25 cellular contexts compared by ENCODE assay signal in genomic region chrX:71873459-71873833, GRCh38. TPM values are rescaled to one million over a fixed set of nuclear protein-coding genes. Genes with fewer than 3 reads are reported as not detected.
DNase-seq lines count a peak whose midpoint lies in the region; ATAC-seq, FAIRE-seq and TF ChIP-seq lines count a peak whose summit lies in the region.
"Had no signal": no experiment of that assay in that cellular context is flagged by ENCODE, and none has a peak within 500 bp of the region (broad histone marks: within the 10 kb centered on the region; RNA-seq: fewer than 3 reads in every experiment).

No MANE protein-coding gene starts in this region.

- WGBS in HepG2 (ENCODE audit: low lambda C conversion rate), result no CpG with 5 or more reads among the region's 12 CpGs

- intact Hi-C loops in HepG2 (cut with micrococcal nuclease; ENCODE audit: unreplicated experiment), result no loop called here

- H3K9me3 ChIP-seq in osteoblast (ENCODE audit: low read depth, low read length), result no peaks in the 10 kb centered on the region
- no peaks in the 10 kb centered on the region for H3K9me3 ChIP-seq in HepG2 (ENCODE audit: low read length)
- H3K9me3 ChIP-seq: A549 had no signal

- no peaks in the 10 kb centered on the region for H3K36me3 ChIP-seq in osteoblast (ENCODE audit: insufficient read depth, low read length)
- no peaks in the 10 kb centered on the region for H3K36me3 ChIP-seq in HepG2 (replicated peaks in 1 of 2; ENCODE audit: control insufficient read depth in 1 of 2, insufficient read depth in 2 of 2, low read length in 2 of 2)
- H3K36me3 ChIP-seq: BLaER1 treated with 17β-estradiol and CSF1 and Interleukin-3, amounts not matched to agents 10 nM and 100 nM had no signal

- H3K4me3 ChIP-seq in osteoblast (ENCODE audit: insufficient read depth, low read length) (no peak overlapping the region), HepG2 (replicated peaks in 1 of 3; ENCODE audit: insufficient read depth in 1 of 3, low read depth in 2 of 3, low read length in 3 of 3) (no peak overlapping the region)
- H3K4me3 ChIP-seq: A549; BLaER1 treated with 17β-estradiol and CSF1 and Interleukin-3, amounts not matched to agents 10 nM and 100 nM; GM12878 had no signal

- no peak overlapping the region for H3K9ac ChIP-seq in HepG2 (ENCODE audit: insufficient read depth, low read depth, low read length)
- H3K9ac ChIP-seq: BLaER1 treated with 17β-estradiol and CSF1 and Interleukin-3, amounts not matched to agents 10 nM and 100 nM had no signal

- ATAC-seq in HepG2, result no peak
- ATAC-seq: A549, GM12878 had no signal

- H4K20me1 ChIP-seq in osteoblast (ENCODE audit: insufficient read depth, low read length) (no peaks in the 10 kb centered on the region), HepG2 (ENCODE audit: insufficient read depth, low read length) (no peaks in the 10 kb centered on the region)

- TF ChIP-seq CTCF in GM13976 (IDR thresholded peaks at IDR 0.05; ENCODE audit: borderline replicate concordance, control extremely low read depth, extremely low read depth, insufficient read depth, missing control alignments) (no peak), osteoblast (IDR thresholded peaks at IDR 0.05; ENCODE audit: extremely low read depth, low read depth, low read length) (no peak), HepG2 (CRISPR knock-in tag; IDR thresholded peaks at IDR 0.05) (no peak)

- H3K79me2 ChIP-seq in osteoblast (ENCODE audit: insufficient read depth, low read length) (no peaks in the 10 kb centered on the region), HepG2 (ENCODE audit: insufficient read depth, low read length) (no peaks in the 10 kb centered on the region)

- DNase-seq in GM13976 (ENCODE audit: low spot score) (peak; percentile 8), mesenteric fat pad (ENCODE audit: low spot score) (peak; percentile 81), osteoblast (ENCODE audit: insufficient read length, low spot score, missing footprints) (peak; percentile 62), HepG2 (ENCODE audit: low spot score) (no peak), inferior parietal cortex (ENCODE audit: extremely low spot score) (no peak), NCI-H1694 (lab: John Stamatoyannopoulos, UW) (no peak)
- DNase-seq: AML-193; CD4-positive, alpha-beta memory T cell; CD4-positive, CD25-positive, alpha-beta regulatory T cell; CD8-positive, alpha-beta memory T cell; COR-L47; DMS 273 treated with DMSO at 0.1 percent for 48 hours; DMS153; DMS79; DND-41; EL; GDM1 had no signal

- TF ChIP-seq RAD21 in HepG2 (CRISPR knock-in tag; IDR thresholded peaks at IDR 0.05), result no peak

- TF ChIP-seq EP300 in HepG2 (IDR thresholded peaks at IDR 0.05; ENCODE audit: low read depth in 2 of 2, low read length in 2 of 2) (no peak), HepG2 (CRISPR knock-in tag; IDR thresholded peaks at IDR 0.05; ENCODE audit: borderline replicate concordance) (no peak)

- H2AFZ ChIP-seq in osteoblast (ENCODE audit: low read length) (no peak overlapping the region), HepG2 (ENCODE audit: low read length) (no peak overlapping the region)

- no TSS peak for BruUV-seq in HepG2 (replicated peaks; lab: Mats Ljungman, UMichigan)

- no peak for TF ChIP-seq POLR2A in HepG2 (IDR thresholded peaks at IDR 0.05; ENCODE audit: insufficient read depth in 1 of 2, low read depth in 2 of 2, low read length in 2 of 2)

- in situ Hi-C loops in GM13976 (cut with MboI; ENCODE audit: low sequenced_read_pairs, unreplicated experiment) (loop anchor here (25.0 kb wide), 1 partner anchor 211 kb away; the partner anchor contains the start of gene LOC101059915), HepG2 (cut with HindIII; ENCODE audit: extremely low pct_ligation_motif_present, low pct_unique_long_range_greater_than_20kb) (no loop called here)

- H3K4me2 ChIP-seq in osteoblast (ENCODE audit: insufficient read depth, low read length) (no peak overlapping the region), HepG2 (ENCODE audit: low read depth, low read length) (no peak overlapping the region)
- H3K4me2 ChIP-seq: A549; BLaER1 treated with 17β-estradiol and CSF1 and Interleukin-3, amounts not matched to agents 10 nM and 100 nM had no signal

- no peak for FAIRE-seq in HepG2 (lab: Jason Lieb, UNC)
- FAIRE-seq: A549, GM12878, GM12892, GM19239 had no signal

- H3K27me3 ChIP-seq in osteoblast (ENCODE audit: insufficient read depth, low read length) (peaks cover 8% of the 10 kb centered on the region), HepG2 (ENCODE audit: control insufficient read depth in 1 of 2, insufficient read depth in 2 of 2, low read length in 2 of 2) (no peaks in the 10 kb centered on the region)

- CTCF ChIA-PET in HepG2 (lab: Yijun Ruan, JAX; ENCODE audit: low intra/inter-chr PET ratio, low total read pairs), result no interaction called here

- POLR2A ChIA-PET in HepG2 (lab: Yijun Ruan, JAX), result no interaction called here

- H3K4me1 ChIP-seq in osteoblast (ENCODE audit: insufficient read depth, low read length), result no peaks in the 10 kb centered on the region
- no peaks in the 10 kb centered on the region for H3K4me1 ChIP-seq in HepG2 (ENCODE audit: insufficient read depth, low read length)
- H3K4me1 ChIP-seq: A549 had no signal

- no peak overlapping the region for H3K27ac ChIP-seq in osteoblast (ENCODE audit: low read depth, low read length)
- H3K27ac ChIP-seq in HepG2 (ENCODE audit: extremely low read length, insufficient read depth, low read length), result no peak overlapping the region
- H3K27ac ChIP-seq: 22Rv1; A549; BLaER1 treated with 17β-estradiol and CSF1 and Interleukin-3, amounts not matched to agents 10 nM and 100 nM; C4-2B had no signal

TF ChIP-seq in HepG2, 621 proteins besides CTCF, POLR2A, EP300 and RAD21:
- TF ChIP-seq MED13 (CRISPR knock-in tag; IDR thresholded peaks at IDR 0.05) (no peak), MAFG (CRISPR knock-in tag; IDR thresholded peaks at IDR 0.05) (no peak), ZNF460 (CRISPR knock-in tag; IDR thresholded peaks at IDR 0.05; ENCODE audit: borderline replicate concordance) (no peak), ZNF230 (CRISPR knock-in tag; IDR thresholded peaks at IDR 0.05) (no peak)

RNA-seq across cellular contexts. Expression of gene NHSL2, which starts 37.2 kb away (rescaled TPM):
- total RNA-seq in mesenteric fat pad, result 13.3 TPM
- total RNA-seq in osteoblast, result 1.1 and 1.8 TPM in 2 replicates
- not detected in 2 replicates for total RNA-seq in HepG2 (2016; rRNA removed; fragmentation: Illumina TruSeq; extraction: Trizol)
- not detected in 2 replicates for total RNA-seq in HepG2 (2016; cell fraction: cytosol; rRNA removed; fragmentation: Illumina TruSeq; extraction: Trizol; ENCODE audit: low read depth)
- not detected in 2 replicates for total RNA-seq in HepG2 (2016; cell fraction: insoluble cytoplasmic fraction; rRNA removed; fragmentation: Illumina TruSeq; extraction: Trizol)
- not detected in 2 replicates for total RNA-seq in HepG2 (2016; cell fraction: membrane; rRNA removed; fragmentation: Illumina TruSeq; extraction: Trizol)
- total RNA-seq in HepG2 (2016; cell fraction: nucleus; rRNA removed; fragmentation: Illumina TruSeq; extraction: Trizol), result not detected in 2 replicates
- polyA plus RNA-seq in HepG2 (2011; rRNA removed), result not detected in 2 replicates
- not detected in 2 replicates for polyA plus RNA-seq in HepG2 (2011; cell fraction: cytosol; rRNA removed)
- not detected in 2 replicates for polyA plus RNA-seq in HepG2 (2011; cell fraction: nucleus; rRNA removed)
- polyA plus RNA-seq in HepG2 (2012), result not detected in 2 replicates
- not detected in 2 replicates for polyA plus RNA-seq in HepG2 (2016; cell fraction: cytosol; fragmentation: Illumina TruSeq; extraction: Trizol; ENCODE audit: low read depth)
- not detected in 2 replicates for polyA plus RNA-seq in HepG2 (2016; cell fraction: insoluble cytoplasmic fraction; fragmentation: Illumina TruSeq; extraction: Trizol; ENCODE audit: low read depth)
- polyA plus RNA-seq in HepG2 (2016; cell fraction: membrane; fragmentation: Illumina TruSeq; extraction: Trizol; ENCODE audit: low read depth), result not detected in 2 replicates
- not detected in 2 replicates for polyA plus RNA-seq in HepG2 (2016; cell fraction: nucleus; fragmentation: Illumina TruSeq; extraction: Trizol; ENCODE audit: insufficient read depth, low read depth)
- polyA minus RNA-seq in HepG2 (2011; rRNA and poly(A)+ RNA removed; ENCODE audit: low replicate concordance), result not detected in 2 replicates
- not detected in 2 replicates for polyA minus RNA-seq in HepG2 (2011; cell fraction: cytosol; rRNA and poly(A)+ RNA removed)
- not detected in 2 replicates for polyA minus RNA-seq in HepG2 (2011; cell fraction: nucleus; rRNA and poly(A)+ RNA removed)
- total RNA-seq: A172 had no signal

Comparison
In these comparisons a context has a peak if more than half of its experiments do, and no peak if none do; other contexts are left out.
1. DNase-seq: peak in GM13976 (single experiment), mesenteric fat pad (single experiment) and osteoblast (single experiment); none in HepG2 (single experiment), inferior parietal cortex (single experiment) and NCI-H1694 (single experiment).